In genomic region chr16:18762713-18763112, GRCh38 we compare ENCODE assay signal across 8 cellular contexts. TPM values are rescaled to one million over a fixed set of nuclear protein-coding genes. Genes with fewer than 3 reads are reported as not detected.
DNase-seq lines count a peak whose midpoint lies in the region; ATAC-seq, FAIRE-seq and TF ChIP-seq lines count a peak whose summit lies in the region.
"Not testable (repeated sequence)": the region's sequence is repeated elsewhere in the genome, so short reads cannot be mapped to it uniquely, and the experiment has no call there.

No MANE protein-coding gene starts in this region.

- not testable (repeated sequence) for H3K36me3 ChIP-seq in PC-3 (ENCODE audit: low read depth, low read length); K562 (ENCODE audit: control insufficient read depth, insufficient read depth, low read length); gastrocnemius medialis

- not testable (repeated sequence) for H3K79me2 ChIP-seq in PC-3 (ENCODE audit: low read length); K562 (ENCODE audit: control insufficient read depth, insufficient read depth, low read length)

- TF ChIP-seq EP300 in K562 (IDR thresholded peaks at IDR 0.05; ENCODE audit: low read length), result not testable (repeated sequence)

- H3K27ac ChIP-seq in PC-3 (ENCODE audit: low read length); gastrocnemius medialis: not testable (repeated sequence)
- peak overlapping the region; percentile 66; the same call in 2 of the 3 replicates for H3K27ac ChIP-seq in K562 (ENCODE audit: extremely low read depth, low read depth, low read length)

- H3K4me3 Mint-ChIP-seq in HFFc6, result not testable (repeated sequence)

- intact Hi-C loops in PC-3 (cut with micrococcal nuclease); K562 (cut with micrococcal nuclease); gastrocnemius medialis (cut with DNase I; ENCODE audit: low total_unique reads): not testable (repeated sequence)

- TF ChIP-seq POLR2A in K562 (conservative IDR thresholded peaks at IDR 0.05); gastrocnemius medialis (IDR thresholded peaks at IDR 0.05): not testable (repeated sequence)

- not testable (repeated sequence) for H3F3A ChIP-seq in PC-3 (ENCODE audit: low read length, unreplicated experiment)

- not testable (repeated sequence) for H3K27me3 ChIP-seq in PC-3 (ENCODE audit: low read length); K562 (ENCODE audit: control insufficient read depth in 2 of 2, insufficient read depth in 2 of 2, low read length in 2 of 2); gastrocnemius medialis

- peak; percentile 97 for FAIRE-seq in K562 (lab: Jason Lieb, UNC)

- not testable (repeated sequence) for H3K4me3 ChIP-seq in PC-3 (ENCODE audit: low read length); K562; gastrocnemius medialis

- TF ChIP-seq RAD21 in K562 (CRISPR knock-in tag; conservative IDR thresholded peaks at IDR 0.05 in 1 of 2, IDR thresholded peaks at IDR 0.05 in 1 of 2), result not testable (repeated sequence)

- H2AFZ ChIP-seq in PC-3 (ENCODE audit: low read length); K562 (ENCODE audit: low read depth, low read length): not testable (repeated sequence)

- not testable (repeated sequence) for H3K27me3 Mint-ChIP-seq in HFFc6 (ENCODE audit: insufficient read depth)

- not testable (repeated sequence) for H3K4me1 ChIP-seq in PC-3 (ENCODE audit: insufficient read depth, low read length); K562 (replicated peaks in 1 of 2; ENCODE audit: control insufficient read depth in 2 of 2, insufficient read depth in 2 of 2, low read length in 2 of 2); gastrocnemius medialis

- H3K9me2 ChIP-seq in PC-3 (replicated peaks; ENCODE audit: low read length), result not testable (repeated sequence)

- CTCF ChIA-PET in PC-3 (lab: Charles Lee); K562 (lab: Yijun Ruan, JAX; ENCODE audit: low intra/inter-chr PET ratio): not testable (repeated sequence)

- peak; percentile 35 for DNase-seq in HFFc6
- not testable (repeated sequence) for DNase-seq in PC-3; K562 (ENCODE audit: extremely low read depth in 1 of 4, low spot score in 3 of 4); gastrocnemius medialis

- not testable (repeated sequence) for H3K36me3 Mint-ChIP-seq in HFFc6 (ENCODE audit: low read depth)

- POLR2A ChIA-PET in PC-3 (lab: Charles Lee; ENCODE audit: unreplicated experiment); K562 (lab: Yijun Ruan, JAX): not testable (repeated sequence)

- H3K9me3 Mint-ChIP-seq in HFFc6, result not testable (repeated sequence)

- H3K9me3 ChIP-seq in PC-3 (ENCODE audit: low read length); K562 (replicated peaks; ENCODE audit: control insufficient read depth, insufficient read depth, low read depth, low read length); gastrocnemius medialis: not testable (repeated sequence)

- not testable (repeated sequence) for H3K9me1 ChIP-seq in K562 (ENCODE audit: control insufficient read depth, insufficient read depth, low read length)

- H3K4me2 ChIP-seq in PC-3 (ENCODE audit: low read length); K562 (ENCODE audit: insufficient read depth, low read length): not testable (repeated sequence)

- 0% methylated on average over 2 of the region's 5 CpGs for WGBS in K562 (ENCODE audit: insufficient coverage, low coverage, missing lambda C conversion rate)

- H3K27ac Mint-ChIP-seq in HFFc6, result not testable (repeated sequence)

- ATAC-seq in GM18519 (IDR thresholded peaks at IDR 0.05; ENCODE audit: low FRiP score, unreplicated experiment) (peak; percentile 56), GM19463 (IDR thresholded peaks at IDR 0.05; ENCODE audit: unreplicated experiment) (peak; percentile 34), HG02973 (IDR thresholded peaks at IDR 0.05; ENCODE audit: unreplicated experiment) (peak; percentile 46), HG03378 (IDR thresholded peaks at IDR 0.05; ENCODE audit: unreplicated experiment) (peak; percentile 53), PC-3 (peak; percentile 61), K562 (peak; percentile 95), gastrocnemius medialis (peak; percentile 72 to 87)

- H3K9ac ChIP-seq in PC-3 (ENCODE audit: low read length); K562 (ENCODE audit: insufficient read depth in 1 of 2, low read depth in 2 of 2, low read length in 2 of 2): not testable (repeated sequence)

- H3K4me1 Mint-ChIP-seq in HFFc6 (ENCODE audit: low read depth), result not testable (repeated sequence)

- not testable (repeated sequence) for H4K20me1 ChIP-seq in PC-3 (ENCODE audit: low read length); K562 (replicated peaks; ENCODE audit: control insufficient read depth, insufficient read depth, low read length)

- BruUV-seq in PC-3 (replicated peaks; lab: Mats Ljungman, UMichigan), result not testable (repeated sequence)
- TSS peak; percentile 73 for BruUV-seq in K562 (replicated peaks; lab: Mats Ljungman, UMichigan)

- TF ChIP-seq CTCF in HFFc6 (IDR thresholded peaks at IDR 0.05); PC-3 (conservative IDR thresholded peaks at IDR 0.05; ENCODE audit: low read depth, low read length); K562 (IDR thresholded peaks at IDR 0.05 in 2 of 3, conservative IDR thresholded peaks at IDR 0.05 in 1 of 3; ENCODE audit: insufficient read depth in 2 of 3, low read depth in 1 of 3, low read length in 3 of 3); gastrocnemius medialis (IDR thresholded peaks at IDR 0.05 in 4 of 5, conservative IDR thresholded peaks at IDR 0.05 in 1 of 5): not testable (repeated sequence)

- in situ Hi-C loops in K562 (cut with MboI); gastrocnemius medialis (cut with MboI; ENCODE audit: low sequenced_read_pairs in 4 of 4): not testable (repeated sequence)

TF ChIP-seq in K562, 482 proteins besides CTCF, POLR2A, EP300 and RAD21:
- TF ChIP-seq MAFF (IDR thresholded peaks at IDR 0.05; ENCODE audit: low read length) (peak; percentile 45), BACH1 (tag; IDR thresholded peaks at IDR 0.05) (peak; percentile 87), NFE2 (IDR thresholded peaks at IDR 0.05; ENCODE audit: low read depth) (peak; percentile 69)

RNA-seq across cellular contexts. Expression of gene RPS15A, which starts 27.4 kb away (rescaled TPM):
- 1,000 to 10,000 TPM; 1,092 to 1,264 (median 1,201) TPM for total RNA-seq in HFFc6 (2021; fragmentation: NEBNext Ultra II Directional; extraction: Animal tissue kit (Norgen Biotek cat#: 25700))
- 704 and 1,198 TPM in 2 replicates for total RNA-seq in PC-3 (2014; rRNA removed)
- 359 and 362 TPM in 2 replicates for total RNA-seq in K562 (2011; cell fraction: chromatin; rRNA removed; ENCODE audit: low replicate concordance)
- total RNA-seq in K562 (2011; cell fraction: nucleolus; rRNA removed), result 473 and 485 TPM in 2 replicates
- 692 and 1,140 TPM in 2 replicates for total RNA-seq in K562 (2011; cell fraction: nucleoplasm; rRNA removed)
- 1,397 and 1,443 TPM in 2 replicates for total RNA-seq in K562 (2014; rRNA removed)
- 3,559 and 3,761 TPM in 2 replicates for total RNA-seq in K562 (2014; rRNA removed; fragmentation: Illumina TruSeq; extraction: Trizol)
- total RNA-seq in K562 (2015; rRNA removed; fragmentation: Illumina TruSeq; extraction: Trizol), result 2,642 and 2,798 TPM in 2 replicates
- 1,796 and 2,160 TPM in 2 replicates for total RNA-seq in K562 (2021)
- 5,474 and 6,005 TPM in 2 replicates for polyA plus RNA-seq in K562 (2011; rRNA removed)
- polyA plus RNA-seq in K562 (2011; cell fraction: cytosol; rRNA removed), result 3,513 and 6,796 TPM in 2 replicates
- polyA plus RNA-seq in K562 (2011; cell fraction: nucleus; rRNA removed), result 831 and 2,065 TPM in 2 replicates
- 3,623 and 3,808 TPM in 2 replicates for polyA plus RNA-seq in K562 (2012)
- polyA plus RNA-seq in K562 (2014; fragmentation: Illumina TruSeq; extraction: Trizol), result 3,581 and 3,787 TPM in 2 replicates
- 1,000 to 10,000 TPM; 1,986 to 2,037 TPM for polyA plus RNA-seq in K562 (2014; fragmentation: Nextera tagmentation; extraction: Ambion mirVana)
- 4,631 and 4,801 TPM in 2 replicates for polyA plus RNA-seq in K562 (2014; rRNA removed)
- 2,499 and 2,553 TPM in 2 replicates for polyA minus RNA-seq in K562 (2011; rRNA and poly(A)+ RNA removed)
- 305 and 330 TPM in 2 replicates for polyA minus RNA-seq in K562 (2011; cell fraction: cytosol; rRNA and poly(A)+ RNA removed)
- polyA minus RNA-seq in K562 (2011; cell fraction: nucleus; rRNA and poly(A)+ RNA removed), result 94.5 and 226 TPM in 2 replicates
- total RNA-seq in gastrocnemius medialis, result 1,000 to 10,000 TPM; 1,340 to 2,259 (median 1,706) TPM

RNA-seq across cellular contexts. Expression of gene ARL6IP1, which starts 38.6 kb away (rescaled TPM):
- 100 to 1,000 TPM in 5 of 6 experiments, 10 to 100 TPM in 1; 92.4 to 163 (median 147) TPM for total RNA-seq in HFFc6 (2021; fragmentation: NEBNext Ultra II Directional; extraction: Animal tissue kit (Norgen Biotek cat#: 25700))
- total RNA-seq in PC-3 (2014; rRNA removed) (118 and 150 TPM in 2 replicates), K562 (2014; rRNA removed) (102 and 224 TPM in 2 replicates), K562 (2014; rRNA removed; fragmentation: Illumina TruSeq; extraction: Trizol) (174 and 193 TPM in 2 replicates), K562 (2015; rRNA removed; fragmentation: Illumina TruSeq; extraction: Trizol) (135 and 146 TPM in 2 replicates), K562 (2021) (124 and 126 TPM in 2 replicates), gastrocnemius medialis (10 to 100 TPM; 25.2 to 40.5 (median 37.5) TPM)
- 143 and 245 TPM in 2 replicates for total RNA-seq in K562 (2011; cell fraction: chromatin; rRNA removed; ENCODE audit: low replicate concordance)
- total RNA-seq in K562 (2011; cell fraction: nucleolus; rRNA removed), result 250 and 259 TPM in 2 replicates
- total RNA-seq in K562 (2011; cell fraction: nucleoplasm; rRNA removed), result 312 and 415 TPM in 2 replicates
- polyA plus RNA-seq in K562 (2011; rRNA removed) (223 and 306 TPM in 2 replicates), K562 (2014; fragmentation: Illumina TruSeq; extraction: Trizol) (161 and 162 TPM in 2 replicates), K562 (2014; fragmentation: Nextera tagmentation; extraction: Ambion mirVana) (100 to 1,000 TPM; 291 to 391 TPM), K562 (2014; rRNA removed) (123 and 130 TPM in 2 replicates)
- polyA plus RNA-seq in K562 (2011; cell fraction: cytosol; rRNA removed), result 96.0 and 210 TPM in 2 replicates
- polyA plus RNA-seq in K562 (2011; cell fraction: nucleus; rRNA removed), result 51.0 and 75.1 TPM in 2 replicates
- polyA plus RNA-seq in K562 (2012), result 127 and 138 TPM in 2 replicates
- 313 and 420 TPM in 2 replicates for polyA minus RNA-seq in K562 (2011; rRNA and poly(A)+ RNA removed)
- 117 and 158 TPM in 2 replicates for polyA minus RNA-seq in K562 (2011; cell fraction: cytosol; rRNA and poly(A)+ RNA removed)
- 37.3 and 70.8 TPM in 2 replicates for polyA minus RNA-seq in K562 (2011; cell fraction: nucleus; rRNA and poly(A)+ RNA removed)

Comparison
In these comparisons a context has a peak if more than half of its experiments do, and no peak if none do; other contexts are left out.
1. ATAC-seq: peak in every context shown above with its lines; median percentile 95 in K562; 80 in gastrocnemius medialis; 61 in PC-3; 56 in GM18519; 53 in HG03378; 46 in HG02973; 34 in GM19463.